8 cellular contexts compared by ENCODE assay signal in the genomic region with DNA sequence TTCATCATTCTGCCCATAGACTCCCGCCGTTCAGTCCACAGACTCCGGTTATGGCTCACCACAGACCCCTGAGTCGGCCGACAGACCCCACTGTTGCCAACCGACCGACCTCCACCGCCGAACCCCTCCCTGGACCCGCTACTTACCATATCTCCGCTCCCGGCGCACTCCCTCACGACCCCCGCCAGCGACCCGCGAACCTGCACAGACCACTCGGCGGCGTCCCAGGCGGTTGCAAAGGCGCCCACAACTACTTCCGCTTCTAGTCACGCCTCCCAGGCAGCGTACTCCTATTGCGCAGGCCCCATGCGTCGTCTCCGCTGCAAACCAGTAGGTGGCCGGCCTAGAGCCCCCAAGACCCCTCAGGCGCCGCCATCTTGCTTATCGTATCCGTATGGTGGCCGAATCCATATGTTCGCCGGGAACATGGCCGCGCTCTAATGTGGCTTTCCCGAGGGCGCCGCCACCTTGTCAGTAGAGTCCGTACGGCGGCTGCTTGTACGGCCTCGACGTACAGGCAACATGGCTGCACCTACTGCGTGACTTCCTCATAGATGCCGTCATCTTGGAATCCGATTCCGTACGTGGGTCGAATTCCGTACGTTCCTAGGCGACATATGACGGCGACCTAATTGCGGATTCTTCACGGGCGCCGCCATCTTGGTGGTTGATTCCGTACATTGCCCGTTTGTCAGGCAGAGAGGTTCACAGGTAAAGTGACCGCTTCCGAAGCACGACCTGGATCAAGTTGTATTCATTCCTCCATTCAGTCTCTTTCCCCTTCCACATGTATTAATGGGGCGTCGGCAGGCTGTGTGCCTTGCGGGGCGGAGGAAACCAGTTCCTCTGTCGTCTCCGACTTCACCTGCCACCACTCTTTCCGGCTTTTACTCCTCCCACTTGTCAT. TPM values are rescaled to one million over a fixed set of nuclear protein-coding genes. Genes with fewer than 3 reads are reported as not detected.
A peak's percentile ranks its signal among the peaks of the same experiment; 100 is the strongest.
DNase-seq lines count a peak whose midpoint lies in the region; ATAC-seq and TF ChIP-seq lines count a peak whose summit lies in the region.

A gene (minus strand): TSS at position 252 of the 907 bp plus-strand sequence. CDS start 103 bp downstream, at position 149.

- H3K27me3 ChIP-seq in lung (ENCODE audit: control insufficient read depth, insufficient read depth), result no peaks in the 10 kb centered on the region

- H3K4me3 ChIP-seq in lung, result peak within 1 kb of the TSS; percentile 90

- H3K27ac ChIP-seq in lung (ENCODE audit: low read depth in 1 of 2, low read length in 1 of 2), result peak within 1 kb of the TSS; percentile 83 to 96

- ATAC-seq in GM19468 (IDR thresholded peaks at IDR 0.05; ENCODE audit: extremely low read depth, unreplicated experiment), result peak; percentile 90
- peak; percentile 96 for ATAC-seq in lung (ENCODE audit: insufficient read depth, low FRiP score)

- H3K36me3 ChIP-seq in lung (ENCODE audit: control insufficient read depth in 2 of 2, insufficient read depth in 2 of 2, low read length in 2 of 2), result peaks cover 7 to 31% of the 10 kb centered on the region in 2 donors

- WGBS in lung, 2 donors, result 0 to 1% methylated on average over 76 of the region's 76 CpGs

- H3K4me1 ChIP-seq in lung (ENCODE audit: control insufficient read depth in 2 of 2, insufficient read depth in 2 of 2, low read length in 2 of 2), result peaks cover 0 to 12% of the 10 kb centered on the region in 2 donors

- peak; percentile 3 for TF ChIP-seq CTCF in lung (IDR thresholded peaks at IDR 0.05; ENCODE audit: control extremely low read depth, extremely low read depth)

- H3K9me3 ChIP-seq in lung (ENCODE audit: control insufficient read depth in 2 of 2, insufficient read depth in 1 of 2, low read length in 1 of 2), result no peaks in the 10 kb centered on the region

- peak; percentile 92 for DNase-seq in COLO829 (ENCODE audit: low spot score)
- peak; percentile 89 for DNase-seq in HS-5 (ENCODE audit: low read depth)
- peak; percentile 92 for DNase-seq in NK-92 (lab: John Stamatoyannopoulos, UW; ENCODE audit: unreplicated experiment)
- peak; percentile 93 to 97 for DNase-seq in activated CD8-positive, alpha-beta memory T cell treated with anti-CD3 and anti-CD28 coated beads for 1 hour (ENCODE audit: extremely low read depth in 1 of 2, low read depth in 1 of 2)
- peak; percentile 98 for DNase-seq in effector CD4-positive, alpha-beta T cell
- DNase-seq in lung (ENCODE audit: low spot score), result peak; percentile 98
- peak; percentile 87 to 96 (median 94) for DNase-seq in stimulated activated CD4-positive, alpha-beta T cell treated with anti-CD3 and anti-CD28 coated beads, TNF-alpha, amount 100 ng/mL, for 4 hours (ENCODE audit: low read depth in 3 of 3)

RNA-seq across cellular contexts. Expression of the gene that starts here (rescaled TPM):
- total RNA-seq in lung, result 10 to 100 TPM; 39.2 to 77.5 TPM
- 10 to 100 TPM; 66.5 to 74.4 TPM for polyA plus RNA-seq in lung

Comparison
In these comparisons a context has a peak if more than half of its experiments do, and no peak if none do; other contexts are left out.
1. Peak in every context shown above with its lines: DNase-seq, ATAC-seq, H3K4me3 ChIP-seq and H3K27ac ChIP-seq.